1 cellular context compared by ENCODE assay signal in genomic region chr11:112226062-112226921, GRCh38.
TF ChIP-seq lines count a peak whose summit lies in the region.

Gene PTS, plus strand, starts transcription at chr11:112226428. Its CDS starts 16 bp downstream, at chr11:112226444.

TF ChIP-seq in HepG2, 621 proteins besides CTCF, POLR2A, EP300 and RAD21 (continued from another document and continues in another):
- TF ChIP-seq ZBTB37 (CRISPR knock-in tag; IDR thresholded peaks at IDR 0.05) (no peak), ZNF205 (CRISPR knock-in tag; IDR thresholded peaks at IDR 0.05) (peak; percentile 59), TAF15 (IDR thresholded peaks at IDR 0.05; ENCODE audit: low read depth, low read length, poor library complexity, severe bottlenecking) (peak; percentile 83), CREBL2 (CRISPR knock-in tag; IDR thresholded peaks at IDR 0.05; ENCODE audit: borderline replicate concordance) (no peak), SYNCRIP (IDR thresholded peaks at IDR 0.05; ENCODE audit: insufficient read depth, low read depth, low read length) (no peak), HIC2 (CRISPR knock-in tag; IDR thresholded peaks at IDR 0.05; ENCODE audit: low read depth) (no peak), POLR2AphosphoS5 (IDR thresholded peaks at IDR 0.05; ENCODE audit: low read depth, low read length) (peak; percentile 92), PHF8 (CRISPR knock-in tag; IDR thresholded peaks at IDR 0.05) (peak; percentile 93), RFXANK (CRISPR knock-in tag; IDR thresholded peaks at IDR 0.05) (no peak), HNF1B (CRISPR knock-in tag; IDR thresholded peaks at IDR 0.05) (0 out of 2 replicates have a peak, but pooled peaks have one; percentile 23), SOX13 (IDR thresholded peaks at IDR 0.05) (no peak), SOX13 (CRISPR knock-in tag; conservative IDR thresholded peaks at IDR 0.05 in 1 of 2, IDR thresholded peaks at IDR 0.05 in 1 of 2) (no peak; a peak in 1 of 4 replicates), ZNF263 (CRISPR knock-in tag; IDR thresholded peaks at IDR 0.05) (peak; percentile 73), CAMTA2 (CRISPR knock-in tag; IDR thresholded peaks at IDR 0.05; ENCODE audit: borderline replicate concordance) (peak; percentile 52; the same call in 1 of the 2 replicates), PATZ1 (CRISPR knock-in tag; IDR thresholded peaks at IDR 0.05) (peak; percentile 78), ZBTB42 (CRISPR knock-in tag; IDR thresholded peaks at IDR 0.05) (no peak), TRAFD1 (CRISPR knock-in tag; IDR thresholded peaks at IDR 0.05; ENCODE audit: borderline replicate concordance) (no peak), GFI1 (CRISPR knock-in tag; IDR thresholded peaks at IDR 0.05; ENCODE audit: borderline replicate concordance) (peak; percentile 13; the same call in 1 of the 2 replicates), RFXAP (CRISPR knock-in tag; IDR thresholded peaks at IDR 0.05; ENCODE audit: borderline replicate concordance) (no peak; the same call in 1 of the 2 replicates), ZNF484 (CRISPR knock-in tag; IDR thresholded peaks at IDR 0.05; ENCODE audit: borderline replicate concordance, low read depth) (no peak), CSRNP1 (CRISPR knock-in tag; IDR thresholded peaks at IDR 0.05) (no peak), KLF13 (CRISPR knock-in tag; IDR thresholded peaks at IDR 0.05) (no peak), HDAC1 (CRISPR knock-in tag; IDR thresholded peaks at IDR 0.05) (peak; percentile 67; the same call in 1 of the 2 replicates), CERS6 (CRISPR knock-in tag; IDR thresholded peaks at IDR 0.05) (no peak), ONECUT2 (CRISPR knock-in tag; IDR thresholded peaks at IDR 0.05) (no peak), SMC3 (IDR thresholded peaks at IDR 0.05; ENCODE audit: low read length) (no peak), SNAI1 (CRISPR knock-in tag; IDR thresholded peaks at IDR 0.05; ENCODE audit: borderline replicate concordance) (no peak), GATAD1 (CRISPR knock-in tag; IDR thresholded peaks at IDR 0.05) (peak; percentile 87), AGO2 (optimal IDR thresholded peaks at IDR 0.05; ENCODE audit: low read depth, low read length) (peak; percentile 33), USF2 (IDR thresholded peaks at IDR 0.05; ENCODE audit: low read depth, low read length) (no peak), USF2 (CRISPR knock-in tag; IDR thresholded peaks at IDR 0.05; ENCODE audit: borderline replicate concordance) (no peak), MNT (IDR thresholded peaks at IDR 0.05) (no peak), HNRNPUL1 (IDR thresholded peaks at IDR 0.05; ENCODE audit: low read depth, low read length) (no peak), ZNF569 (CRISPR knock-in tag; IDR thresholded peaks at IDR 0.05; ENCODE audit: borderline replicate concordance) (no peak), ZNF251 (CRISPR knock-in tag; IDR thresholded peaks at IDR 0.05) (no peak), BORCS8-MEF2B (CRISPR knock-in tag; IDR thresholded peaks at IDR 0.05) (peak; percentile 16; the same call in 1 of the 2 replicates), ZMAT5 (CRISPR knock-in tag; IDR thresholded peaks at IDR 0.05; ENCODE audit: borderline replicate concordance, low read depth) (no peak), JUN (CRISPR knock-in tag; IDR thresholded peaks at IDR 0.05) (no peak), ATF3 (CRISPR knock-in tag; IDR thresholded peaks at IDR 0.05) (no peak), CENPX (CRISPR knock-in tag; IDR thresholded peaks at IDR 0.05) (no peak), MBD4 (IDR thresholded peaks at IDR 0.05; ENCODE audit: borderline replicate concordance, low read length) (no peak), KDM3A (CRISPR knock-in tag; IDR thresholded peaks at IDR 0.05; ENCODE audit: low read depth) (peak; percentile 77; the same call in 1 of the 2 replicates), ELF3 (CRISPR knock-in tag; IDR thresholded peaks at IDR 0.05) (peak; percentile 66), ZNF678 (CRISPR knock-in tag; IDR thresholded peaks at IDR 0.05) (0 out of 2 replicates have a peak, but pooled peaks have one; percentile 42), KDM6A (CRISPR knock-in tag; IDR thresholded peaks at IDR 0.05; ENCODE audit: low read depth) (no peak), ZNF101 (CRISPR knock-in tag; IDR thresholded peaks at IDR 0.05; ENCODE audit: borderline replicate concordance, low read depth) (no peak), ZGPAT (CRISPR knock-in tag; IDR thresholded peaks at IDR 0.05) (peak; percentile 82)
